Comparison of ENCODE assay signal across 8 cellular contexts in the genomic region with DNA sequence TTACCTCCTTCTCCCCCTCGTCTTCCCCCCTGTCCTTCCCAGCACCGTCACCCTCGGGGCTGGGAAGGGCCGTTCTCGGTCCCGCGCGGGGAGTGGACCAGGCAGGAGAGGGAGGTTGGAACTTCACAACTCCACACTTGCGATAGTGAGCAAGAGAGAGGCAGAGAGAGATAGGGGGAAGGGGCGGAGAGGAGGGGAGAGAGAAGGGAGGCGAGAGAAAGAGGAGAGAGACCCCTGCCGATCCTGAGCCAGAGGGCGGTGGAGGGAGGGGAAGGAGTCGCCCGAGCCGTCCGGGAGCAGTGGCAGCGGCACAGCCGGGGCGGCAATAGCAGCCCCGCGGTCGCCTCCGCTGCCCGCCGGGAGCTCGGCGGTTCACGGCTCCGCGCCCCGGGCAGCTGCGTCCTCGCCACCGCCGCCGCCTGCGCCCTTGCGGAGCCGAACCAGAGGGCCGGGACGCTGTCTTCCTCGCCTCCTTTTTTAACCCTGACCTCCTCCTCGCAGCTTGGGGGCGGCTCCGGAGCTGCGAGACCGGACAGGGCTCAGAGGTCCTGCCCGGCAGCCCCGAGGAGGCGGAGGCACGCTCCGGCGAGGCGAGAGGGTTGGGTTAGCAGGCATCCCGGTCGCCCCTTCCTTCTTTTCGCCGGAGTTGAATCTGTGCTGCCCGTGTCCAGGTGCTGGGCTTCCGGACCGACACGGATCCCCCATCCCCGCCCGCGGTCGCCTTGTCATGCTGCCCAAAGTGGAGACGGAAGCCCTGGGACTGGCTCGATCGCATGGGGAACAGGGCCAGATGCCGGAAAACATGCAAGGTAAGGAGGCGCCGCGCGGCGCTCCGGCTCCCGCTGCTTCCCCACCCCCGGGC. TPM values are rescaled to one million over a fixed set of nuclear protein-coding genes. Genes with fewer than 3 reads are reported as not detected.
DNase-seq lines count a peak whose midpoint lies in the region; ATAC-seq and TF ChIP-seq lines count a peak whose summit lies in the region.

No MANE protein-coding gene starts in this region.

- peak; percentile 25 for DNase-seq in A172 (ENCODE audit: low spot score)
- DNase-seq in GM10248 (ENCODE audit: extremely low spot score): peak; percentile 41
- DNase-seq in NOMO-1 (lab: John Stamatoyannopoulos, UW; ENCODE audit: unreplicated experiment in 2 of 2): peak; percentile 52 to 55
- no peak for DNase-seq in choroid plexus epithelial cell (ENCODE audit: low read depth)
- peak; percentile 34 to 52 for DNase-seq in lung microvascular endothelial cell (ENCODE audit: low read depth in 2 of 2)
- DNase-seq in occipital lobe (lab: John Stamatoyannopoulos, UW): no peak

- CTCF ChIA-PET in GM10248 (lab: Yijun Ruan, JAX): interaction anchor here (0.8 kb wide), 1 partner anchor 9 kb away, joined by 3 read pairs; no protein-coding TSS in a partner anchor

- H3K4me3 ChIP-seq in choroid plexus epithelial cell (ENCODE audit: low read depth, low read length): peak overlapping the region; percentile 47
- H3K4me3 ChIP-seq in urinary bladder (ENCODE audit: low read depth, low read length): peak overlapping the region; percentile 17

- POLR2A ChIA-PET in GM10248 (lab: Yijun Ruan, JAX): no interaction called here

- under 1% methylated on average over 79 of the region's 79 CpGs for WGBS in urinary bladder

- ATAC-seq in GM18867 (IDR thresholded peaks at IDR 0.05; ENCODE audit: unreplicated experiment): no peak

- H3K27ac ChIP-seq in urinary bladder (ENCODE audit: low read depth): no peak overlapping the region

- H3K36me3 ChIP-seq in urinary bladder (ENCODE audit: insufficient read depth): no peaks in the 10 kb centered on the region

- TF ChIP-seq CTCF in GM10248 (IDR thresholded peaks at IDR 0.05; ENCODE audit: control extremely low read depth, extremely low read depth, low read depth, missing control alignments): no peak
- no peak for TF ChIP-seq CTCF in choroid plexus epithelial cell (conservative IDR thresholded peaks at IDR 0.05; ENCODE audit: low read depth, low read length)

- no peaks in the 10 kb centered on the region for H3K4me1 ChIP-seq in urinary bladder (ENCODE audit: insufficient read depth)

RNA-seq across cellular contexts. Expression of gene NR5A2, which starts 11.7 kb away (rescaled TPM):
- total RNA-seq in A172 (2014; rRNA removed; shearing (Covaris generic)): 0.03 TPM in 1 of 2 replicates, not detected in the other
- total RNA-seq in lung microvascular endothelial cell (3.4 and 7.2 TPM in 2 replicates), urinary bladder (9.0 TPM), occipital lobe (0.31 TPM)
- polyA plus RNA-seq in urinary bladder: 1.6 TPM

Comparison
In these comparisons a context has a peak if more than half of its experiments do, and no peak if none do; other contexts are left out.
1. DNase-seq: peak in A172 (single experiment), GM10248 (single experiment), NOMO-1 (2 of 2) and lung microvascular endothelial cell (2 of 2); none in choroid plexus epithelial cell (single experiment) and occipital lobe (single experiment).